Comparison of ENCODE assay signal across 9 cellular contexts in the genomic region with DNA sequence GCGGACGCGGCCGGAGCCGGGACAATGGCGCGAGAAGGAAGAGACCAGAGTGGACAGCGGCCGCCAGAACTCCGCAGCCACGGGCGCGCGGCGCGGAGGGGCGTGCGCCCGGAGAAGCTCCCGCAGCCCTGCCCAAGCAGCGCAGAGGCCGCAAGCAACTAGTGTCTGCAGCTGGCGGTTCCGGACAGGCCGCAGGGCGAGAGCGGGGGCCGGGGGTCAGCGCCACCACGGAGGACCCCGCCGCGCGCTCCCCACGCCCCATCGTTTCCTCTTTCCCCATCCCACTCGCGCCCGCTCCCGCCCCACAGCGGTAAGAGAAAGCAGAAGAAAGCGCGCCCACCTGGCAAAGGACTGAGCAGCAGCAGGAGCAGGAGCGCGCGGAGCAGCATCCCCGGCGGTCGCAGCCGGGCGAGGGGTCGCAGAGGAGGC. TPM values are rescaled to one million over a fixed set of nuclear protein-coding genes. Genes with fewer than 3 reads are reported as not detected.
DNase-seq lines count a peak whose midpoint lies in the region; ATAC-seq and TF ChIP-seq lines count a peak whose summit lies in the region.
"Had no signal": no experiment of that assay in that cellular context is flagged by ENCODE, and none has a peak within 500 bp of the region (broad histone marks: within the 10 kb centered on the region; RNA-seq: fewer than 3 reads in every experiment).

No MANE protein-coding gene starts in this region.

- H3K27me3 Mint-ChIP-seq in H9 (ENCODE audit: low read depth) (peaks cover 52% of the 10 kb centered on the region), T-helper 17 cell (peaks cover 28% of the 10 kb centered on the region)

- H2AFZ ChIP-seq in H9 (ENCODE audit: low read length) (no peak overlapping the region), neural cell (ENCODE audit: low read depth, low read length) (peak overlapping the region; percentile 18)

- peak; percentile 33 for ATAC-seq in T-helper 17 cell
- ATAC-seq in esophagus mucosa = peak; percentile 36
- ATAC-seq in HG03280 (IDR thresholded peaks at IDR 0.05; ENCODE audit: unreplicated experiment) = no peak
- ATAC-seq in HG03378 (IDR thresholded peaks at IDR 0.05; ENCODE audit: unreplicated experiment) = no peak

- no peaks in the 10 kb centered on the region for H3K9me2 ChIP-seq in neural cell (ENCODE audit: insufficient read depth, low read length)

- H3K56ac ChIP-seq in H9 (ENCODE audit: insufficient read length, low read depth, low read length) = no peak overlapping the region

- H4K91ac ChIP-seq in H9 (ENCODE audit: insufficient read length, low read depth, low read length) = no peak overlapping the region

- H3K14ac ChIP-seq in H9 (ENCODE audit: insufficient read depth, low read length) = peak overlapping the region; percentile 86

- H2BK12ac ChIP-seq in H9 (ENCODE audit: insufficient read length, low read depth, low read length) = no peak overlapping the region

- no peak overlapping the region for H2BK5ac ChIP-seq in H9 (ENCODE audit: insufficient read length, low read length)

- H3K9me3 ChIP-seq in BLaER1 treated with 17β-estradiol and CSF1 and Interleukin-3, amounts not matched to agents 10 nM and 100 nM (replicated peaks in 1 of 11) = no peaks in the 10 kb centered on the region
- H3K9me3 ChIP-seq in H9 (ENCODE audit: control insufficient read depth, low read depth, low read length) (no peaks in the 10 kb centered on the region), T-helper 17 cell (ENCODE audit: control insufficient read depth, low read length, poor library complexity, severe bottlenecking) (no peaks in the 10 kb centered on the region), neural cell (ENCODE audit: low read length) (no peaks in the 10 kb centered on the region)

- H3K4me1 Mint-ChIP-seq in H9 = peaks cover 4 to 7% of the 10 kb centered on the region in 2 experiments
- peaks cover 4% of the 10 kb centered on the region for H3K4me1 Mint-ChIP-seq in T-helper 17 cell

- no peak overlapping the region for H4K8ac ChIP-seq in H9 (replicated peaks; ENCODE audit: insufficient read length, low read depth, low read length)

- no peak overlapping the region for H3K18ac ChIP-seq in H9 (ENCODE audit: insufficient read length, low read depth, low read length)

- no peaks in the 10 kb centered on the region for H3K36me3 ChIP-seq in BLaER1 treated with 17β-estradiol and CSF1 and Interleukin-3, amounts not matched to agents 10 nM and 100 nM
- no peaks in the 10 kb centered on the region for H3K36me3 ChIP-seq in neural cell (ENCODE audit: insufficient read depth, low read length)

- H3K23ac ChIP-seq in H9 (ENCODE audit: insufficient read length, low read depth, low read length) = no peak overlapping the region

- no peak for DNase-seq in H9
- no peak for DNase-seq in T-helper 17 cell
- no peak for DNase-seq in COLO829 (ENCODE audit: low spot score)
- DNase-seq: naive B cell had no signal

- H3K79me1 ChIP-seq in H9 (ENCODE audit: insufficient read depth, low read depth, low read length, poor library complexity, severe bottlenecking) = no peaks in the 10 kb centered on the region

- TF ChIP-seq CTCF in H9 (conservative IDR thresholded peaks at IDR 0.05) (no peak), neural cell (IDR thresholded peaks at IDR 0.05; ENCODE audit: poor library complexity, severe bottlenecking) (no peak)

- peaks cover 12 to 20% (median 17%) of the 10 kb centered on the region in 10 experiments; a peak in 18 of 20 replicates for H3K4me1 ChIP-seq in BLaER1 treated with 17β-estradiol and CSF1 and Interleukin-3, amounts not matched to agents 10 nM and 100 nM
- H3K4me1 ChIP-seq in H9 (ENCODE audit: insufficient read depth, low read length) = no peaks in the 10 kb centered on the region

- H3K4me3 Mint-ChIP-seq in H9 (peak overlapping the region; percentile 69 to 82), T-helper 17 cell (peak overlapping the region; percentile 84)

- no peak overlapping the region for H3K27ac ChIP-seq in BLaER1 treated with 17β-estradiol and CSF1 and Interleukin-3, amounts not matched to agents 10 nM and 100 nM
- no peak overlapping the region for H3K27ac ChIP-seq in H9 (ENCODE audit: insufficient read length, low read depth, low read length)
- peak overlapping the region; percentile 31 for H3K27ac ChIP-seq in neural cell (ENCODE audit: low read length)

- TF ChIP-seq RAD21 in neural cell (conservative IDR thresholded peaks at IDR 0.05) = no peak

- H3K9ac ChIP-seq in BLaER1 treated with 17β-estradiol and CSF1 and Interleukin-3, amounts not matched to agents 10 nM and 100 nM = peak overlapping the region; percentile 13 to 68 (median 50); a peak in 19 of 22 replicates
- H3K9ac ChIP-seq in H9 (ENCODE audit: extremely low read depth, insufficient read length, low read length) (no peak overlapping the region), neural cell (ENCODE audit: low read length) (peak overlapping the region; percentile 67)

- peak overlapping the region in 1 of 3 experiments; percentile 62; a peak in 1 of 7 replicates for H3K27ac Mint-ChIP-seq in H9
- no peak overlapping the region for H3K27ac Mint-ChIP-seq in T-helper 17 cell
- H3K27ac Mint-ChIP-seq: naive B cell had no signal

- no CpG with 5 or more reads among the region's 52 CpGs for WGBS in H9 (ENCODE audit: extremely low coverage, insufficient read length, low lambda C conversion rate)

- peak overlapping the region; percentile 90 to 100 (median 99) for H3K4me2 ChIP-seq in BLaER1 treated with 17β-estradiol and CSF1 and Interleukin-3, amounts not matched to agents 10 nM and 100 nM
- H3K4me2 ChIP-seq in H9 (ENCODE audit: insufficient read depth, insufficient read length, low read length) = peak overlapping the region; percentile 87
- H3K4me2 ChIP-seq in neural cell (ENCODE audit: low read length) = no peak overlapping the region

- H2BK15ac ChIP-seq in H9 (ENCODE audit: low read depth, low read length) = no peak overlapping the region

- no peaks in the 10 kb centered on the region for H3F3A ChIP-seq in neural cell (ENCODE audit: insufficient read depth, low read length, poor library complexity, severe bottlenecking)

- H3K27me3 ChIP-seq in BLaER1 treated with 17β-estradiol and CSF1 and Interleukin-3, amounts not matched to agents 10 nM and 100 nM = peaks cover 56 to 67% (median 63%) of the 10 kb centered on the region in 11 experiments
- H3K27me3 ChIP-seq in H9 (ENCODE audit: insufficient read depth, low read length) (peaks cover 66% of the 10 kb centered on the region), neural cell (ENCODE audit: insufficient read depth, low read depth, low read length) (peaks cover 20% of the 10 kb centered on the region)

- no peak overlapping the region for H3K4ac ChIP-seq in H9 (ENCODE audit: low read depth, low read length)

- H4K5ac ChIP-seq in H9 (ENCODE audit: insufficient read length, low read depth, low read length) = no peak overlapping the region

- no peaks in the 10 kb centered on the region for H3K36me3 Mint-ChIP-seq in H9 (ENCODE audit: insufficient read depth in 1 of 3, low read depth in 3 of 3)
- H3K36me3 Mint-ChIP-seq in T-helper 17 cell (ENCODE audit: low read depth) = peaks cover 2% of the 10 kb centered on the region

- H2BK120ac ChIP-seq in H9 (ENCODE audit: low read depth, low read length, poor library complexity, severe bottlenecking) = no peak overlapping the region

- peaks cover 12% of the 10 kb centered on the region for H3K23me2 ChIP-seq in H9 (ENCODE audit: insufficient read length, low read depth, low read length, poor library complexity, severe bottlenecking)

- TF ChIP-seq EP300 in neural cell (conservative IDR thresholded peaks at IDR 0.05; ENCODE audit: poor library complexity, severe bottlenecking) = no peak

- H3K79me2 ChIP-seq in H9 (ENCODE audit: insufficient read depth, low read length) (no peaks in the 10 kb centered on the region), neural cell (replicated peaks; ENCODE audit: insufficient read depth, low read length) (peaks cover 21% of the 10 kb centered on the region)

- H2AK5ac ChIP-seq in H9 (ENCODE audit: insufficient read length, low read length) = no peak overlapping the region

- H4K20me1 ChIP-seq in BLaER1 treated with 17β-estradiol and CSF1 and Interleukin-3, amounts not matched to agents 10 nM and 100 nM = peaks cover 0 to 26% (median 6%) of the 10 kb centered on the region in 11 experiments; a peak in 9 of 22 replicates
- H4K20me1 ChIP-seq in H9 (ENCODE audit: control insufficient read depth, insufficient read depth, insufficient read length) (no peaks in the 10 kb centered on the region), neural cell (ENCODE audit: insufficient read depth) (no peaks in the 10 kb centered on the region)

- no peak overlapping the region for H3T11ph ChIP-seq in H9 (ENCODE audit: low read length)

- H2BK20ac ChIP-seq in H9 (ENCODE audit: low read depth, low read length, poor library complexity, severe bottlenecking) = no peak overlapping the region

- no peaks in the 10 kb centered on the region for H3K9me3 Mint-ChIP-seq in H9
- H3K9me3 Mint-ChIP-seq: naive B cell had no signal

- H3K4me3 ChIP-seq in BLaER1 treated with 17β-estradiol and CSF1 and Interleukin-3, amounts not matched to agents 10 nM and 100 nM = peak overlapping the region; percentile 58 to 78 (median 70)
- H3K4me3 ChIP-seq in neural cell (ENCODE audit: low read length) = peak overlapping the region; percentile 91

TF ChIP-seq in neural cell, 6 proteins besides CTCF, POLR2A, EP300 and RAD21 (continues in another document):
- TF ChIP-seq TAF1 (IDR thresholded peaks at IDR 0.05; ENCODE audit: low read depth) (no peak), MXI1 (conservative IDR thresholded peaks at IDR 0.05; ENCODE audit: poor library complexity, severe bottlenecking) (peak; percentile 95), SMC3 (conservative IDR thresholded peaks at IDR 0.05; ENCODE audit: poor library complexity) (peak; percentile 34), POLR2AphosphoS5 (IDR thresholded peaks at IDR 0.05) (no peak)

RNA-seq across cellular contexts. Expression of gene PRTG, which starts 0.4 kb away (rescaled TPM):
- 4.4 and 5.7 TPM in 2 replicates for total RNA-seq in H9 (2021)
- total RNA-seq in T-helper 17 cell = not detected
- total RNA-seq in esophagus mucosa = 0.56 TPM
- polyA plus RNA-seq in neural cell = 2.6 and 3.8 TPM in 2 replicates
- 11.9 and 16.7 TPM in 2 replicates for polyA minus RNA-seq in neural cell

Comparison
In these comparisons a context has a peak if more than half of its experiments do, and no peak if none do; other contexts are left out.
1. ATAC-seq: peak in T-helper 17 cell (single experiment) and esophagus mucosa (single experiment); none in HG03280 (single experiment) and HG03378 (single experiment).